8 cellular contexts compared by ENCODE assay signal in the genomic region with DNA sequence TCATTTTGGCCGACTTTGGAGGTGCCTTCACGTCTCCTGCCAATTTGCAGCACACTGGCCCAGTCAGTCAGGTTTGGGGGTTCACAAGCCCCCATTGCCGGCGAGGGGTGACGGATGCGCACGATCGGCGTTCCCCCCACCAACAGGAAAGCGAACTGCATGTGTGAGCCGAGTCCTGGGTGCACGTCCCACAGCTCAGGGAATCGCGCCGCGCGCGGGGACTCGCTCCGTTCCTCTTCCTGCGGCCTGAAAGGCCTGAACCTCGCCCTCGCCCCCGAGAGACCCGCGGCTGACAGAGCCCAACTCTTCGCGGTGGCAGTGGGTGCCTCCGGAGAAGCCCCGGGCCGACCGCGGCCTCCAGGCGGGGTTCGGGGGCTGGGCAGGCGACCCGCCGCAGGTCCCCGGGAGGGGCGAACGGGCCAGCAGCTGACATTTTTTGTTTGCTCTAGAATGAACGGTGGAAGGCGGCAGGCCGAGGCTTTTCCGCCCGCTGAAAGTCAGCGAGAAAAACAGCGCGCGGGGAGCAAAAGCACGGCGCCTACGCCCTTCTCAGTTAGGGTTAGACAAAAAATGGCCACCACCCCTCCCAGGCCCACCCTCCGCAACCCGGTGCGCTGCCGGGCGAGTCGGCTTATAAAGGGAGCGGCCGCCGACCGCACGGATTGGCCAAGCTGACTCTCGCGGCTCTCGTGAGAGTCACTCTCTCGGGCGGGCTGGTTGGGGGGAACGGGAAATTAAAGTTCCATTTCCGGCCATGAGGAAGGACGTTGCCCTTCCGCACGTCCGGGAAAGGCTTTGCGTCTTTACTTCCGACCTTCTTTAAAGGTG. TPM values are rescaled to one million over a fixed set of nuclear protein-coding genes. Genes with fewer than 3 reads are reported as not detected.
DNase-seq lines count a peak whose midpoint lies in the region; ATAC-seq, FAIRE-seq and TF ChIP-seq lines count a peak whose summit lies in the region.

A gene (minus strand): TSS at position 608 of the 828 bp plus-strand sequence.

- peaks cover 30% of the 10 kb centered on the region for H3F3A ChIP-seq in OCI-LY1 (ENCODE audit: insufficient read depth, low read length)

- FAIRE-seq in HTR-8/SVneo (lab: Jason Lieb, UNC), result peak; percentile 68

- DNase-seq in Caki2 (ENCODE audit: low read depth) (peak; percentile 85), HTR-8/SVneo (ENCODE audit: insufficient read length, low spot score) (peak; percentile 86), activated T-cell treated with anti-CD3 and anti-CD28 coated beads for 4 hours (peak; percentile 83), epidermal melanocyte (ENCODE audit: insufficient read length, low spot score) (peak; percentile 82), middle frontal gyrus (ENCODE audit: extremely low spot score, low spot score) (peak; percentile 81)
- DNase-seq in stimulated activated CD8-positive, alpha-beta memory T cell treated with anti-CD3 and anti-CD28 coated beads, Interleukin-2, amount 100 ng/mL, for 48 hours (ENCODE audit: low read depth in 2 of 2), result peak; percentile 84 to 87

- no peak; the same call in 1 of the 2 replicates for TF ChIP-seq CTCF in OCI-LY1 (IDR thresholded peaks at IDR 0.05; ENCODE audit: low read length)

- H3K27me3 ChIP-seq in OCI-LY1 (ENCODE audit: insufficient read depth, low read length), result no peaks in the 10 kb centered on the region

- peak within 1 kb of the TSS; percentile 90 for H3K27ac ChIP-seq in OCI-LY1 (ENCODE audit: low read depth, low read length, poor library complexity, severe bottlenecking)

- H4K20me1 ChIP-seq in OCI-LY1 (ENCODE audit: insufficient read depth, low read length), result no peaks in the 10 kb centered on the region

- no peaks in the 10 kb centered on the region for H3K36me3 ChIP-seq in OCI-LY1 (ENCODE audit: insufficient read depth, low read length)

- H3K9ac ChIP-seq in OCI-LY1 (ENCODE audit: low read length), result peak within 1 kb of the TSS; percentile 91

- no peaks in the 10 kb centered on the region for H3K9me3 ChIP-seq in OCI-LY1 (ENCODE audit: low read length)

- in situ Hi-C loops in Caki2 (cut with HindIII; ENCODE audit: low pct_unique_long_range_greater_than_20kb, low sequenced_read_pairs), result no loop called here

- H3K79me2 ChIP-seq in OCI-LY1 (ENCODE audit: insufficient read depth, low read length), result no peaks in the 10 kb centered on the region

- peak within 1 kb of the TSS; percentile 63 for H3K4me2 ChIP-seq in OCI-LY1 (ENCODE audit: low read length)

- peaks cover 19% of the 10 kb centered on the region for H3K4me1 ChIP-seq in OCI-LY1 (ENCODE audit: insufficient read depth, low read length, severe bottlenecking)

- H3K4me3 ChIP-seq in OCI-LY1 (ENCODE audit: low read depth, low read length, poor library complexity, severe bottlenecking), result peak within 1 kb of the TSS; percentile 79

- peak; percentile 75 for ATAC-seq in GM21360 (IDR thresholded peaks at IDR 0.05; ENCODE audit: unreplicated experiment)

- 0 out of 2 replicates have a peak within 1 kb of the TSS, but pooled peaks have one; percentile 12 for H2AFZ ChIP-seq in OCI-LY1 (ENCODE audit: low read length)

- H3K9me2 ChIP-seq in OCI-LY1 (ENCODE audit: low read depth, low read length), result no peaks in the 10 kb centered on the region

RNA-seq across cellular contexts. Expression of the gene that starts here (rescaled TPM):
- 158 and 246 TPM in 2 replicates for total RNA-seq in Caki2 (2014; rRNA removed; shearing (Covaris generic); ENCODE audit: low replicate concordance)

Comparison
In these comparisons a context has a peak if more than half of its experiments do, and no peak if none do; other contexts are left out.
1. Peak in every context shown above with its lines: DNase-seq, ATAC-seq, H3K4me3 ChIP-seq and H3K27ac ChIP-seq.